In the genomic region with DNA sequence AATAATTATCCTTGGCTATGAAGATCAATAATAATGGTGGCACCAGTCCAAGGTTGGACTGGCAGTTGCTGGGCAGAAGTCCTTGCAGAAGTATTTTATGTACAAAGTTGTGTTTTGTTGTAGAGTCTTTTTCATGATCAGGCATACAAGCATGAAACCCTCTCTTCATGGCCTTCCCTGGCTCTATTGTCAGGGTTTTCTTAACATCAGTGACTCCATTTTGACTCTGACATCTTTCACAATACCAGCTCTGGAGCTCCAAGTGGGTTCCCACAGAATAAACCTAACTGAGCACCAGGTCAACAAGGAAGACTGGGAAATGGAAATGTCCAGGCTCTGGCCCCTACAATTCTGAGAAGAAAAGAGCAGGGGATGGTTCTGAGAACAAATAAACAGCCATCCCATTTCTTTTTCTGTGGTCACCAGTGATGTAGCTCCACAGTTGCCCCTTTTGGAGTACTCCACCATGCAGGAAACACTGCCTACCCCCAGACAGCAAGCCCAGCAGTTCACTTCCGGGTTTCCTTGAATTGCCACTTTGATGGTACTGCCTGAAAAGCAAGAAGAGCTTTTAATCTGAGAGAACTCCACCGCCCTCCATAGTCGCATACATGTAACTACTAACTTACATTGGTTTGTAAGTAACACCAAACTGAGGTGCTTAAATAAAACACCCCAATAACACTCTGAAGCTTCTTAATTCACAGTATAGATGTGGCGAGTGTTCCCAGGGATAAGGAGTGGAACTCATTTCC, we compare ENCODE assay signal across 15 cellular contexts. TPM values are rescaled to one million over a fixed set of nuclear protein-coding genes. Genes with fewer than 3 reads are reported as not detected.
DNase-seq lines count a peak whose midpoint lies in the region; ATAC-seq and TF ChIP-seq lines count a peak whose summit lies in the region.
"Had no signal": no experiment of that assay in that cellular context is flagged by ENCODE, and none has a peak within 500 bp of the region (broad histone marks: within the 10 kb centered on the region; RNA-seq: fewer than 3 reads in every experiment).

No MANE protein-coding gene starts in this region.

- CTCF ChIA-PET in HCT116 (lab: Charles Lee): no interaction called here

- no peaks in the 10 kb centered on the region for H3K36me3 ChIP-seq in HCT116 (ENCODE audit: control insufficient read depth in 1 of 2, insufficient read depth in 2 of 2, low read length in 2 of 2)
- H3K36me3 ChIP-seq: breast epithelium, left lung, Peyer's patch had no signal

- DNase-seq in HCT116 (ENCODE audit: low read depth, low spot score): no peak
- DNase-seq in RPMI8226: peak; percentile 37
- no peak for DNase-seq in activated naive CD8-positive, alpha-beta T cell treated with anti-CD3 and anti-CD28 coated beads, Interleukin-2, amount 10 ng/mL, durations not matched to agents 7 days and 5 days
- DNase-seq in nephron progenitor cell: no peak
- no peak for DNase-seq in activated effector memory CD4-positive, alpha-beta T cell treated with Interleukin-2 at 50 U/mL for 16 hours
- no peak for DNase-seq in NCI-H2171 treated with DMSO at 0.1 percent for 48 hours (lab: John Stamatoyannopoulos, UW)
- no peak for DNase-seq in NOMO-1 treated with dmso at 0.1 percent for 144 hours (lab: John Stamatoyannopoulos, UW; ENCODE audit: unreplicated experiment)
- DNase-seq: foreskin melanocyte, HFFc6, left lung, NCI-H1694 treated with DMSO at 0.1 percent for 48 hours, Peyer's patch had no signal

- no peak overlapping the region for H3K27ac ChIP-seq in HCT116 (ENCODE audit: low read depth, low read length)
- H3K27ac ChIP-seq: breast epithelium, left lung, Peyer's patch had no signal

- no TSS peak for BruUV-seq in HCT116 (replicated peaks; lab: Mats Ljungman, UMichigan)

- H2AFZ ChIP-seq in HCT116 (ENCODE audit: low read depth, low read length, poor library complexity, severe bottlenecking): no peak overlapping the region

- POLR2A ChIA-PET in HCT116 (lab: Charles Lee): no interaction called here
- POLR2A ChIA-PET in activated naive CD8-positive, alpha-beta T cell treated with anti-CD3 and anti-CD28 coated beads, Interleukin-2, amount 10 ng/mL, durations not matched to agents 7 days and 5 days (lab: Charles Lee): interaction anchor here (1.0 to 1.6 kb wide), 6 partner anchors 9 to 275 kb away, joined by 3 to 13 read pairs (median 4); partner anchors contain the start of gene COQ2

- TF ChIP-seq POLR2A in HCT116 (IDR thresholded peaks at IDR 0.05; ENCODE audit: borderline replicate concordance, extremely low read depth, insufficient read depth, insufficient read length): no peak

- no peaks in the 10 kb centered on the region for H4K20me1 ChIP-seq in HCT116 (ENCODE audit: insufficient read depth)

- H3K27ac Mint-ChIP-seq in activated naive CD8-positive, alpha-beta T cell treated with anti-CD3 and anti-CD28 coated beads, Interleukin-2, amount 10 ng/mL, durations not matched to agents 7 days and 5 days: peak overlapping the region; percentile 75
- H3K27ac Mint-ChIP-seq in nephron progenitor cell: peak overlapping the region; percentile 55
- H3K27ac Mint-ChIP-seq: progenitor cell of endocrine pancreas had no signal

- 0 out of 2 replicates have a peak, but pooled peaks have one; percentile 10 for TF ChIP-seq RAD21 in HCT116 (IDR thresholded peaks at IDR 0.05; ENCODE audit: low read depth)

- H3K27me3 Mint-ChIP-seq in activated naive CD8-positive, alpha-beta T cell treated with anti-CD3 and anti-CD28 coated beads, Interleukin-2, amount 10 ng/mL, durations not matched to agents 7 days and 5 days: peaks cover 6% of the 10 kb centered on the region
- peaks cover 10% of the 10 kb centered on the region for H3K27me3 Mint-ChIP-seq in nephron progenitor cell (ENCODE audit: low read depth, poor library complexity)

- no peak for ATAC-seq in HCT116
- peak; percentile 98 for ATAC-seq in activated naive CD8-positive, alpha-beta T cell treated with anti-CD3 and anti-CD28 coated beads, Interleukin-2, amount 10 ng/mL, durations not matched to agents 7 days and 5 days (ENCODE audit: low read depth)
- ATAC-seq in HG03460 (IDR thresholded peaks at IDR 0.05; ENCODE audit: unreplicated experiment): no peak
- ATAC-seq: left lung had no signal

- intact Hi-C loops in HCT116 (cut with micrococcal nuclease): no loop called here

- peaks cover 9% of the 10 kb centered on the region for H3K4me1 Mint-ChIP-seq in activated naive CD8-positive, alpha-beta T cell treated with anti-CD3 and anti-CD28 coated beads, Interleukin-2, amount 10 ng/mL, durations not matched to agents 7 days and 5 days
- H3K4me1 Mint-ChIP-seq in nephron progenitor cell: peaks cover 60% of the 10 kb centered on the region

- no peak for TF ChIP-seq CTCF in HCT116 (IDR thresholded peaks at IDR 0.05 in 2 of 3, conservative IDR thresholded peaks at IDR 0.05 in 1 of 3; ENCODE audit: borderline replicate concordance in 1 of 3, insufficient read depth in 1 of 3, low read depth in 2 of 3, low read length in 2 of 3)
- no peak for TF ChIP-seq CTCF in nephron progenitor cell (IDR thresholded peaks at IDR 0.05)

- H3K9ac ChIP-seq in HCT116 (ENCODE audit: low read length): no peak overlapping the region

- H3K79me2 ChIP-seq in HCT116 (ENCODE audit: insufficient read depth, low read length): no peaks in the 10 kb centered on the region

- peaks cover 7% of the 10 kb centered on the region for H3K9me3 Mint-ChIP-seq in activated naive CD8-positive, alpha-beta T cell treated with anti-CD3 and anti-CD28 coated beads, Interleukin-2, amount 10 ng/mL, durations not matched to agents 7 days and 5 days
- peaks cover 14% of the 10 kb centered on the region for H3K9me3 Mint-ChIP-seq in nephron progenitor cell
- H3K9me3 Mint-ChIP-seq: HFFc6 had no signal

- no peaks in the 10 kb centered on the region for H3K9me2 ChIP-seq in HCT116 (ENCODE audit: insufficient read depth)

- H3K4me2 ChIP-seq in HCT116 (ENCODE audit: low read length): no peak overlapping the region

- peak overlapping the region; percentile 31 for H3K4me3 Mint-ChIP-seq in activated naive CD8-positive, alpha-beta T cell treated with anti-CD3 and anti-CD28 coated beads, Interleukin-2, amount 10 ng/mL, durations not matched to agents 7 days and 5 days
- no peak overlapping the region for H3K4me3 Mint-ChIP-seq in nephron progenitor cell
- H3K4me3 Mint-ChIP-seq: HFFc6 had no signal

- no peak overlapping the region for H3K4me3 ChIP-seq in HCT116 (replicated peaks in 1 of 2; ENCODE audit: low read depth in 1 of 2, low read length in 2 of 2)
- H3K4me3 ChIP-seq: breast epithelium, left lung, Peyer's patch had no signal

- RAD21 ChIA-PET in HCT116 (lab: Charles Lee; ENCODE audit: low non-redundant PET in 1 of 2, low total read pairs in 2 of 2, uncharacterized antibody in 2 of 2, unreplicated experiment in 2 of 2): no interaction called here

- H3K27me3 ChIP-seq in HCT116 (ENCODE audit: insufficient read depth, low read length): no peaks in the 10 kb centered on the region
- H3K27me3 ChIP-seq: breast epithelium, left lung, Peyer's patch had no signal

- H3K4me1 ChIP-seq in HCT116 (ENCODE audit: control insufficient read depth in 1 of 2, insufficient read depth in 2 of 2, low read length in 2 of 2): no peaks in the 10 kb centered on the region
- H3K4me1 ChIP-seq: breast epithelium, left lung, Peyer's patch had no signal

- no peaks in the 10 kb centered on the region for H3K9me3 ChIP-seq in HCT116 (ENCODE audit: control insufficient read depth in 1 of 2, insufficient read depth in 1 of 2, low read depth in 1 of 2, low read length in 2 of 2)
- H3K9me3 ChIP-seq: breast epithelium, left lung, Peyer's patch had no signal

- no peaks in the 10 kb centered on the region for H3K36me3 Mint-ChIP-seq in activated naive CD8-positive, alpha-beta T cell treated with anti-CD3 and anti-CD28 coated beads, Interleukin-2, amount 10 ng/mL, durations not matched to agents 7 days and 5 days
- H3K36me3 Mint-ChIP-seq in nephron progenitor cell (ENCODE audit: low read depth): no peaks in the 10 kb centered on the region

TF ChIP-seq in HCT116, 20 proteins besides CTCF, POLR2A, EP300 and RAD21:
- TF ChIP-seq TCF7L2 (IDR thresholded peaks at IDR 0.05; ENCODE audit: borderline replicate concordance, extremely low read depth, insufficient read depth, insufficient read length) (no peak), EZH2 (IDR thresholded peaks at IDR 0.05) (no peak), JUND (IDR thresholded peaks at IDR 0.05) (no peak), YY1 (IDR thresholded peaks at IDR 0.05; ENCODE audit: extremely low read depth, insufficient replicate concordance, low read depth, low read length) (no peak)
- TF ChIP-seq, protein P1, sequence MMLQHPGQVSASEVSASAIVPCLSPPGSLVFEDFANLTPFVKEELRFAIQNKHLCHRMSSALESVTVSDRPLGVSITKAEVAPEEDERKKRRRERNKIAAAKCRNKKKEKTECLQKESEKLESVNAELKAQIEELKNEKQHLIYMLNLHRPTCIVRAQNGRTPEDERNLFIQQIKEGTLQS (IDR thresholded peaks at IDR 0.05): no peak

RNA-seq across cellular contexts. Expression of gene HPSE, which starts 53.5 kb away (rescaled TPM):
- total RNA-seq in HCT116 (2021; ENCODE audit: unreplicated experiment): 12.6 TPM
- 4.9 and 6.8 TPM in 2 replicates for polyA plus RNA-seq in HCT116 (2012)
- 10 to 100 TPM; 16.5 to 17.3 TPM for total RNA-seq in activated naive CD8-positive, alpha-beta T cell treated with anti-CD3 and anti-CD28 coated beads, Interleukin-2, amount 10 ng/mL, durations not matched to agents 7 days and 5 days
